In genomic region chr11:117232911-117233409, GRCh38 we compare ENCODE assay signal across 8 cellular contexts. TPM values are rescaled to one million over a fixed set of nuclear protein-coding genes. Genes with fewer than 3 reads are reported as not detected.
DNase-seq lines count a peak whose midpoint lies in the region; ATAC-seq, FAIRE-seq and TF ChIP-seq lines count a peak whose summit lies in the region.

No MANE protein-coding gene starts in this region.

- in situ Hi-C loops in GM12878 (cut with MboI) = no loop called here

- H3K27ac Mint-ChIP-seq in stimulated activated naive CD8-positive, alpha-beta T cell treated with anti-CD3 and anti-CD28 coated beads, Interleukin-15, Interleukin-2, amounts not matched to agents 100 ng/mL and 50 ng/mL, for 24 hours = peak overlapping the region; percentile 85

- POLR2A ChIA-PET in GM12878 (lab: Charles Lee) = interaction anchor here (3.6 kb wide), 1 partner anchor 53 kb away, joined by 51 read pairs; the partner anchor contains the start of gene SIDT2

- TF ChIP-seq CTCF in DOHH2 (IDR thresholded peaks at IDR 0.05; ENCODE audit: low read depth, low read length, poor library complexity, severe bottlenecking) = no peak
- no peak for TF ChIP-seq CTCF in GM12878 (IDR thresholded peaks at IDR 0.05 in 2 of 3, conservative IDR thresholded peaks at IDR 0.05 in 1 of 3; ENCODE audit: control insufficient read depth in 2 of 3, extremely low read depth in 1 of 3, insufficient read depth in 1 of 3, low read depth in 3 of 3, low read length in 3 of 3)
- TF ChIP-seq CTCF in keratinocyte (optimal IDR thresholded peaks at IDR 0.05 in 1 of 3, IDR thresholded peaks at IDR 0.05 in 1 of 3, conservative IDR thresholded peaks at IDR 0.05 in 1 of 3; ENCODE audit: extremely low read depth in 1 of 3, insufficient read depth in 2 of 3, low read length in 3 of 3) = no peak

- intact Hi-C loops in GM12878 (cut with micrococcal nuclease; ENCODE audit: unreplicated experiment) = loop anchor here (2.0 to 5.0 kb wide), 2 partner anchors 94 to 584 kb away; partner anchors contain the start of gene CEP164

- peaks cover 25% of the 10 kb centered on the region for H3K36me3 Mint-ChIP-seq in stimulated activated naive CD8-positive, alpha-beta T cell treated with anti-CD3 and anti-CD28 coated beads, Interleukin-15, Interleukin-2, amounts not matched to agents 100 ng/mL and 50 ng/mL, for 24 hours (ENCODE audit: low read depth)

- 7% methylated on average over 22 of the region's 27 CpGs for WGBS in GM12878 (ENCODE audit: insufficient coverage, insufficient replicate concordance, low lambda C conversion rate, missing lambda C conversion rate)

- dilution Hi-C loops in keratinocyte (cut with MboI; ENCODE audit: extremely low pct_ligation_motif_present, low sequenced_read_pairs) = no loop called here

- H3K4me3 ChIP-seq in DOHH2 (ENCODE audit: low read length) (peak overlapping the region; percentile 95), GM12878 (peak overlapping the region; percentile 89), keratinocyte (ENCODE audit: control insufficient read depth in 2 of 3, extremely low read depth in 1 of 3, insufficient read depth in 2 of 3, low read depth in 1 of 3, low read length in 3 of 3) (peak overlapping the region; percentile 86 to 97 (median 92))

- peak overlapping the region; percentile 69 for H2AFZ ChIP-seq in GM12878 (ENCODE audit: control insufficient read depth, low read depth, low read length)
- H2AFZ ChIP-seq in keratinocyte (ENCODE audit: control insufficient read depth, low read length) = peak overlapping the region; percentile 72

- CTCF ChIA-PET in GM12878 (lab: Yijun Ruan, JAX) = interaction anchor here (0.6 to 17.3 kb wide), 4 partner anchors 12 to 380 kb away, joined by 3 to 422 read pairs (median 6); partner anchors contain the start of gene SIDT2

- no peak for TF ChIP-seq EP300 in GM12878 (IDR thresholded peaks at IDR 0.05; ENCODE audit: borderline replicate concordance in 1 of 2, control insufficient read depth in 1 of 2, low read depth in 2 of 2, low read length in 2 of 2)

- SMC1A ChIA-PET in GM12878 (lab: Charles Lee; ENCODE audit: uncharacterized antibody, unreplicated experiment) = interaction anchor here (12.2 kb wide), 1 partner anchor 52 kb away, joined by 187 read pairs; the partner anchor contains the start of gene SIDT2

- no peak overlapping the region for H3K27ac ChIP-seq in DOHH2 (ENCODE audit: low read depth, low read length)
- peak overlapping the region; percentile 95 for H3K27ac ChIP-seq in KOPT-K1 (ENCODE audit: low read depth, low read length, poor library complexity, severe bottlenecking)
- H3K27ac ChIP-seq in GM12878 (ENCODE audit: control insufficient read depth, insufficient read depth) = peak overlapping the region; percentile 64
- peak overlapping the region; percentile 61 for H3K27ac ChIP-seq in keratinocyte (ENCODE audit: control insufficient read depth, insufficient read depth, low read length)

- DNase-seq in GM12878 (ENCODE audit: low read depth, low spot score) = no peak
- DNase-seq in keratinocyte (ENCODE audit: low read depth, low spot score) = no peak
- DNase-seq in pons (ENCODE audit: low spot score) = no peak

- H3F3A ChIP-seq in DOHH2 (ENCODE audit: control insufficient read depth, insufficient read depth) = peaks cover 5% of the 10 kb centered on the region; the same call in 1 of the 2 replicates

- H3K27me3 Mint-ChIP-seq in stimulated activated naive CD8-positive, alpha-beta T cell treated with anti-CD3 and anti-CD28 coated beads, Interleukin-15, Interleukin-2, amounts not matched to agents 100 ng/mL and 50 ng/mL, for 24 hours = no peaks in the 10 kb centered on the region

- no peak for TF ChIP-seq RAD21 in GM12878 (IDR thresholded peaks at IDR 0.05; ENCODE audit: insufficient read depth, low read depth, low read length)

- H3K9me3 Mint-ChIP-seq in stimulated activated naive CD8-positive, alpha-beta T cell treated with anti-CD3 and anti-CD28 coated beads, Interleukin-15, Interleukin-2, amounts not matched to agents 100 ng/mL and 50 ng/mL, for 24 hours = no peaks in the 10 kb centered on the region

- peak overlapping the region; percentile 86 for H3K4me3 Mint-ChIP-seq in stimulated activated naive CD8-positive, alpha-beta T cell treated with anti-CD3 and anti-CD28 coated beads, Interleukin-15, Interleukin-2, amounts not matched to agents 100 ng/mL and 50 ng/mL, for 24 hours

- ATAC-seq in GM12878 (peak; percentile 27), GM21390 (IDR thresholded peaks at IDR 0.05; ENCODE audit: unreplicated experiment) (no peak), HG02970 (IDR thresholded peaks at IDR 0.05; ENCODE audit: low FRiP score, unreplicated experiment) (no peak)

- no peaks in the 10 kb centered on the region for H3K9me2 ChIP-seq in DOHH2 (replicated peaks; ENCODE audit: control insufficient read depth, low read length)

- H4K20me1 ChIP-seq in DOHH2 (ENCODE audit: control insufficient read depth, insufficient read depth, low read depth, low read length) = no peaks in the 10 kb centered on the region
- no peaks in the 10 kb centered on the region for H4K20me1 ChIP-seq in GM12878 (ENCODE audit: control insufficient read depth, insufficient read depth)
- no peaks in the 10 kb centered on the region for H4K20me1 ChIP-seq in keratinocyte (ENCODE audit: control insufficient read depth, extremely low read depth, insufficient read depth, low read length)

- FAIRE-seq in GM12878 (lab: Jason Lieb, UNC) = no peak
- no peak for FAIRE-seq in keratinocyte (lab: Jason Lieb, UNC)

- H3K9me1 ChIP-seq in keratinocyte (ENCODE audit: control insufficient read depth, extremely low read depth, insufficient read depth, low read length) = no peaks in the 10 kb centered on the region

- H3K4me1 ChIP-seq in DOHH2 (ENCODE audit: control insufficient read depth, low read length) (peaks cover 28% of the 10 kb centered on the region), GM12878 (ENCODE audit: control insufficient read depth, insufficient read depth, low read length) (peaks cover 9% of the 10 kb centered on the region), keratinocyte (ENCODE audit: control insufficient read depth, extremely low read depth, insufficient read depth, low read length) (peaks cover 20% of the 10 kb centered on the region)

- no TSS peak for BruUV-seq in GM12878 (replicated peaks; lab: Mats Ljungman, UMichigan)

- peak overlapping the region; percentile 70 for H3K4me2 ChIP-seq in DOHH2 (ENCODE audit: low read length)
- H3K4me2 ChIP-seq in GM12878 (ENCODE audit: control insufficient read depth, insufficient read depth) = peak overlapping the region; percentile 92
- peak overlapping the region; percentile 96 for H3K4me2 ChIP-seq in keratinocyte (ENCODE audit: control insufficient read depth, extremely low read depth, insufficient read depth, low read depth, low read length)

- H3K79me2 ChIP-seq in DOHH2 (ENCODE audit: control insufficient read depth, low read length) = peaks cover 38% of the 10 kb centered on the region
- H3K79me2 ChIP-seq in GM12878 (ENCODE audit: control insufficient read depth, insufficient read depth, low read length) = peaks cover 46% of the 10 kb centered on the region
- peaks cover 43% of the 10 kb centered on the region for H3K79me2 ChIP-seq in keratinocyte (ENCODE audit: control insufficient read depth, insufficient read depth, low read length)

- H3K9ac ChIP-seq in GM12878 (ENCODE audit: control insufficient read depth, insufficient read depth, low read length) = peak overlapping the region; percentile 82
- peak overlapping the region; percentile 82 for H3K9ac ChIP-seq in keratinocyte (ENCODE audit: control insufficient read depth, extremely low read depth, insufficient read depth, low read length)

- H3K9me3 ChIP-seq in DOHH2 (ENCODE audit: control insufficient read depth, insufficient read depth, low read length) = no peaks in the 10 kb centered on the region
- no peaks in the 10 kb centered on the region for H3K9me3 ChIP-seq in KOPT-K1 (ENCODE audit: insufficient read depth, low read length, poor library complexity, severe bottlenecking)
- no peaks in the 10 kb centered on the region for H3K9me3 ChIP-seq in GM12878 (replicated peaks; ENCODE audit: control insufficient read depth, insufficient read depth, low read length)
- no peaks in the 10 kb centered on the region for H3K9me3 ChIP-seq in keratinocyte (ENCODE audit: control insufficient read depth, low read depth, low read length)

- RAD21 ChIA-PET in GM12878 (lab: Charles Lee; ENCODE audit: unreplicated experiment) = interaction anchor here (9.9 kb wide), 1 partner anchor 52 kb away, joined by 159 read pairs; the partner anchor contains the start of gene SIDT2

- no peak for TF ChIP-seq POLR2A in GM12878 (IDR thresholded peaks at IDR 0.05; ENCODE audit: low read depth, low read length)

- H3K36me3 ChIP-seq in DOHH2 (ENCODE audit: control insufficient read depth, low read length) (peaks cover 24% of the 10 kb centered on the region), KOPT-K1 (ENCODE audit: insufficient read depth, low read length) (peaks cover 27% of the 10 kb centered on the region), GM12878 (ENCODE audit: control insufficient read depth in 2 of 2, insufficient read depth in 2 of 2, low read length in 1 of 2) (peaks cover 6 to 8% of the 10 kb centered on the region in 2 experiments; a peak in 3 of 4 replicates), keratinocyte (ENCODE audit: control insufficient read depth in 2 of 2, extremely low read depth in 1 of 2, insufficient read depth in 2 of 2, low read length in 2 of 2) (peaks cover 13 to 18% of the 10 kb centered on the region in 2 experiments)

- peaks cover 44% of the 10 kb centered on the region for H3K4me1 Mint-ChIP-seq in stimulated activated naive CD8-positive, alpha-beta T cell treated with anti-CD3 and anti-CD28 coated beads, Interleukin-15, Interleukin-2, amounts not matched to agents 100 ng/mL and 50 ng/mL, for 24 hours (ENCODE audit: low read depth)

- H3K27me3 ChIP-seq in DOHH2 (ENCODE audit: control insufficient read depth, low read length) (no peaks in the 10 kb centered on the region), GM12878 (replicated peaks in 1 of 2; ENCODE audit: control insufficient read depth in 2 of 2, insufficient read depth in 2 of 2, low read length in 1 of 2) (no peaks in the 10 kb centered on the region), keratinocyte (ENCODE audit: control insufficient read depth, extremely low read depth, insufficient read depth, low read length) (no peaks in the 10 kb centered on the region)

RNA-seq across cellular contexts. Expression of gene RNF214, which starts 0.5 kb away (rescaled TPM):
- 37.6 and 40.7 TPM in 2 replicates for total RNA-seq in GM12878 (2013; cell fraction: nucleolus; rRNA removed)
- total RNA-seq in GM12878 (2014; rRNA removed) (6.0 and 7.0 TPM in 2 replicates), GM12878 (2014; rRNA removed; fragmentation: Illumina TruSeq; extraction: Trizol) (8.2 and 8.3 TPM in 2 replicates), GM12878 (2021) (15.2 and 16.8 TPM in 2 replicates)
- polyA plus RNA-seq in GM12878 (2011; ENCODE audit: low read depth) = 7.2 TPM
- polyA plus RNA-seq in GM12878 (2011; rRNA removed) (10.0 and 12.7 TPM in 2 replicates), GM12878 (2014; fragmentation: Illumina TruSeq; extraction: Trizol) (13.8 and 19.9 TPM in 2 replicates), GM12878 (2014; fragmentation: Nextera tagmentation; extraction: Ambion mirVana) (1 to 10 TPM; 4.8 to 6.2 TPM), GM12878 (2014; rRNA removed) (8.2 and 11.4 TPM in 2 replicates), GM12878 (2016; fragmentation: Nextera tagmentation; extraction: Ambion mirVana) (10 to 100 TPM; 12.8 to 15.3 TPM), keratinocyte (8.1 to 11.8 TPM (median 11.3 TPM) in 3 replicates)
- polyA plus RNA-seq in GM12878 (2011; cell fraction: cytosol; rRNA removed) = 10.7 and 12.7 TPM in 2 replicates
- polyA plus RNA-seq in GM12878 (2011; cell fraction: nucleus; rRNA removed) = 41.4 and 45.4 TPM in 2 replicates
- 6.9 and 11.4 TPM in 2 replicates for polyA plus RNA-seq in GM12878 (2012)
- 21.2 and 28.2 TPM in 2 replicates for polyA minus RNA-seq in GM12878 (2011; rRNA and poly(A)+ RNA removed)
- polyA minus RNA-seq in GM12878 (2011; cell fraction: cytosol; rRNA and poly(A)+ RNA removed) = 6.9 and 7.5 TPM in 2 replicates
- polyA minus RNA-seq in GM12878 (2011; cell fraction: nucleus; rRNA and poly(A)+ RNA removed) = 14.5 and 22.1 TPM in 2 replicates
- polyA plus RNA-seq in keratinocyte (2011; ENCODE audit: low read depth) = 25.3 TPM
- polyA plus RNA-seq in keratinocyte (2011; cell fraction: cytosol; rRNA removed) = 10.0 and 10.2 TPM in 2 replicates
- 16.0 and 16.9 TPM in 2 replicates for polyA plus RNA-seq in keratinocyte (2011; cell fraction: nucleus; rRNA removed)
- polyA plus RNA-seq in keratinocyte (2012; ENCODE audit: low replicate concordance) = 8.7 and 8.8 TPM in 2 replicates
- 19.0 to 33.1 TPM (median 21.6 TPM) in 3 replicates for polyA minus RNA-seq in keratinocyte
- polyA minus RNA-seq in keratinocyte (2011; cell fraction: cytosol; rRNA and poly(A)+ RNA removed) = 9.0 TPM
- 11.7 and 14.7 TPM in 2 replicates for polyA minus RNA-seq in keratinocyte (2011; cell fraction: nucleus; rRNA and poly(A)+ RNA removed)

RNA-seq across cellular contexts. Expression of gene PCSK7, which starts 1.1 kb away (rescaled TPM):
- total RNA-seq in GM12878 (2013; cell fraction: nucleolus; rRNA removed) = 171 and 196 TPM in 2 replicates
- total RNA-seq in GM12878 (2014; rRNA removed) (55.7 and 59.3 TPM in 2 replicates), GM12878 (2014; rRNA removed; fragmentation: Illumina TruSeq; extraction: Trizol) (38.3 and 42.5 TPM in 2 replicates), GM12878 (2021) (69.8 and 81.5 TPM in 2 replicates)
- polyA plus RNA-seq in GM12878 (2011; ENCODE audit: low read depth) = 17.2 TPM
- polyA plus RNA-seq in GM12878 (2011; rRNA removed) (29.5 and 45.9 TPM in 2 replicates), GM12878 (2014; fragmentation: Illumina TruSeq; extraction: Trizol) (42.5 and 61.2 TPM in 2 replicates), GM12878 (2014; fragmentation: Nextera tagmentation; extraction: Ambion mirVana) (1 to 10 TPM; 5.5 to 5.7 TPM), GM12878 (2014; rRNA removed) (68.0 and 73.0 TPM in 2 replicates), GM12878 (2016; fragmentation: Nextera tagmentation; extraction: Ambion mirVana) (10 to 100 TPM; 51.4 to 51.8 TPM), keratinocyte (32.9 to 48.6 TPM (median 35.4 TPM) in 3 replicates)
- polyA plus RNA-seq in GM12878 (2011; cell fraction: cytosol; rRNA removed) = 46.3 and 62.0 TPM in 2 replicates
- polyA plus RNA-seq in GM12878 (2011; cell fraction: nucleus; rRNA removed) = 237 and 245 TPM in 2 replicates
- polyA plus RNA-seq in GM12878 (2012) = 29.4 and 40.0 TPM in 2 replicates
- 40.2 and 61.4 TPM in 2 replicates for polyA minus RNA-seq in GM12878 (2011; rRNA and poly(A)+ RNA removed)
- 11.6 and 20.1 TPM in 2 replicates for polyA minus RNA-seq in GM12878 (2011; cell fraction: cytosol; rRNA and poly(A)+ RNA removed)
- polyA minus RNA-seq in GM12878 (2011; cell fraction: nucleus; rRNA and poly(A)+ RNA removed) = 34.6 and 60.9 TPM in 2 replicates
- 15.4 TPM for polyA plus RNA-seq in keratinocyte (2011; ENCODE audit: low read depth)
- 21.9 and 32.8 TPM in 2 replicates for polyA plus RNA-seq in keratinocyte (2011; cell fraction: cytosol; rRNA removed)
- polyA plus RNA-seq in keratinocyte (2011; cell fraction: nucleus; rRNA removed) = 113 and 135 TPM in 2 replicates
- 23.6 and 36.6 TPM in 2 replicates for polyA plus RNA-seq in keratinocyte (2012; ENCODE audit: low replicate concordance)
- 54.1 to 67.0 TPM (median 58.0 TPM) in 3 replicates for polyA minus RNA-seq in keratinocyte
- polyA minus RNA-seq in keratinocyte (2011; cell fraction: cytosol; rRNA and poly(A)+ RNA removed) = 55.1 TPM
- 59.5 and 89.2 TPM in 2 replicates for polyA minus RNA-seq in keratinocyte (2011; cell fraction: nucleus; rRNA and poly(A)+ RNA removed)

RNA-seq across cellular contexts. Expression of gene TAGLN, which starts 33.8 kb away (rescaled TPM):
- 17.4 and 21.3 TPM in 2 replicates for total RNA-seq in GM12878 (2013; cell fraction: nucleolus; rRNA removed)
- total RNA-seq in GM12878 (2014; rRNA removed) (1.9 and 2.0 TPM in 2 replicates), GM12878 (2014; rRNA removed; fragmentation: Illumina TruSeq; extraction: Trizol) (1.5 and 1.6 TPM in 2 replicates), GM12878 (2021) (3.9 and 4.6 TPM in 2 replicates)
- 2.9 TPM for polyA plus RNA-seq in GM12878 (2011; ENCODE audit: low read depth)
- polyA plus RNA-seq in GM12878 (2011; rRNA removed) (3.5 and 3.9 TPM in 2 replicates), GM12878 (2014; fragmentation: Illumina TruSeq; extraction: Trizol) (1.9 and 4.8 TPM in 2 replicates), GM12878 (2014; fragmentation: Nextera tagmentation; extraction: Ambion mirVana) (1 to 10 TPM in 1 of 2 experiments, under 1 TPM in 1; 0.26 to 1.0 TPM), GM12878 (2014; rRNA removed) (3.6 and 4.0 TPM in 2 replicates), GM12878 (2016; fragmentation: Nextera tagmentation; extraction: Ambion mirVana) (1 to 10 TPM in 1 of 2 experiments, under 1 TPM in 1; 0.68 to 1.2 TPM), keratinocyte (20.5 to 85.4 TPM (median 26.6 TPM) in 3 replicates)
- 1.2 and 1.9 TPM in 2 replicates for polyA plus RNA-seq in GM12878 (2011; cell fraction: cytosol; rRNA removed)
- 36.5 and 46.4 TPM in 2 replicates for polyA plus RNA-seq in GM12878 (2011; cell fraction: nucleus; rRNA removed)
- 4.4 and 6.2 TPM in 2 replicates for polyA plus RNA-seq in GM12878 (2012)
- polyA minus RNA-seq in GM12878 (2011; rRNA and poly(A)+ RNA removed) = 1.3 and 1.5 TPM in 2 replicates
- polyA minus RNA-seq in GM12878 (2011; cell fraction: cytosol; rRNA and poly(A)+ RNA removed) = 1.3 TPM in 1 of 2 replicates, not detected in the other
- polyA minus RNA-seq in GM12878 (2011; cell fraction: nucleus; rRNA and poly(A)+ RNA removed) = 3.6 and 4.8 TPM in 2 replicates
- polyA plus RNA-seq in keratinocyte (2011; ENCODE audit: low read depth) = 72.5 TPM
- 56.0 and 112 TPM in 2 replicates for polyA plus RNA-seq in keratinocyte (2011; cell fraction: cytosol; rRNA removed)
- 50.5 and 81.3 TPM in 2 replicates for polyA plus RNA-seq in keratinocyte (2011; cell fraction: nucleus; rRNA removed)
- 14.5 and 64.7 TPM in 2 replicates for polyA plus RNA-seq in keratinocyte (2012; ENCODE audit: low replicate concordance)
- polyA minus RNA-seq in keratinocyte = 4.3 to 37.9 TPM (median 8.0 TPM) in 3 replicates
- polyA minus RNA-seq in keratinocyte (2011; cell fraction: cytosol; rRNA and poly(A)+ RNA removed) = 25.7 TPM
- polyA minus RNA-seq in keratinocyte (2011; cell fraction: nucleus; rRNA and poly(A)+ RNA removed) = 18.9 and 34.0 TPM in 2 replicates

RNA-seq across cellular contexts. Expression of gene SIDT2, which starts 54.4 kb away (rescaled TPM):
- total RNA-seq in GM12878 (2013; cell fraction: nucleolus; rRNA removed) = 135 and 149 TPM in 2 replicates
- total RNA-seq in GM12878 (2014; rRNA removed) = 9.1 and 11.6 TPM in 2 replicates
- 8.4 and 9.0 TPM in 2 replicates for total RNA-seq in GM12878 (2014; rRNA removed; fragmentation: Illumina TruSeq; extraction: Trizol)
- total RNA-seq in GM12878 (2021) = 20.7 and 23.9 TPM in 2 replicates
- 13.0 TPM for polyA plus RNA-seq in GM12878 (2011; ENCODE audit: low read depth)
- polyA plus RNA-seq in GM12878 (2011; rRNA removed) = 9.5 and 20.7 TPM in 2 replicates
- polyA plus RNA-seq in GM12878 (2011; cell fraction: cytosol; rRNA removed) = 17.4 and 19.1 TPM in 2 replicates
- polyA plus RNA-seq in GM12878 (2011; cell fraction: nucleus; rRNA removed) = 132 and 186 TPM in 2 replicates
- polyA plus RNA-seq in GM12878 (2012) = 23.5 and 23.6 TPM in 2 replicates
- polyA plus RNA-seq in GM12878 (2014; fragmentation: Illumina TruSeq; extraction: Trizol) = 12.7 and 16.3 TPM in 2 replicates
- polyA plus RNA-seq in GM12878 (2014; fragmentation: Nextera tagmentation; extraction: Ambion mirVana) = 1 to 10 TPM; 4.9 to 5.7 TPM
- 16.5 and 19.3 TPM in 2 replicates for polyA plus RNA-seq in GM12878 (2014; rRNA removed)
- 1 to 10 TPM; 5.4 to 6.8 TPM for polyA plus RNA-seq in GM12878 (2016; fragmentation: Nextera tagmentation; extraction: Ambion mirVana)
- 30.9 and 35.5 TPM in 2 replicates for polyA minus RNA-seq in GM12878 (2011; rRNA and poly(A)+ RNA removed)
- polyA minus RNA-seq in GM12878 (2011; cell fraction: cytosol; rRNA and poly(A)+ RNA removed) = 8.3 and 11.5 TPM in 2 replicates
- 54.3 and 61.1 TPM in 2 replicates for polyA minus RNA-seq in GM12878 (2011; cell fraction: nucleus; rRNA and poly(A)+ RNA removed)
- polyA plus RNA-seq in keratinocyte = 9.8 to 14.3 TPM (median 12.6 TPM) in 3 replicates
- polyA plus RNA-seq in keratinocyte (2011; ENCODE audit: low read depth) = 24.4 TPM
- 11.1 and 11.9 TPM in 2 replicates for polyA plus RNA-seq in keratinocyte (2011; cell fraction: cytosol; rRNA removed)
- 53.7 and 63.4 TPM in 2 replicates for polyA plus RNA-seq in keratinocyte (2011; cell fraction: nucleus; rRNA removed)
- 11.4 and 17.9 TPM in 2 replicates for polyA plus RNA-seq in keratinocyte (2012; ENCODE audit: low replicate concordance)
- polyA minus RNA-seq in keratinocyte = 34.9 to 72.0 TPM (median 34.9 TPM) in 3 replicates
- polyA minus RNA-seq in keratinocyte (2011; cell fraction: cytosol; rRNA and poly(A)+ RNA removed) = 13.2 TPM
- polyA minus RNA-seq in keratinocyte (2011; cell fraction: nucleus; rRNA and poly(A)+ RNA removed) = 39.6 and 59.0 TPM in 2 replicates

RNA-seq across cellular contexts. Expression of gene BACE1-AS, which starts 58.2 kb away (rescaled TPM):
- total RNA-seq in GM12878 (2013; cell fraction: nucleolus; rRNA removed) = 16.5 and 17.6 TPM in 2 replicates
- total RNA-seq in GM12878 (2014; rRNA removed) = 2.6 and 3.1 TPM in 2 replicates
- 3.0 and 3.3 TPM in 2 replicates for total RNA-seq in GM12878 (2014; rRNA removed; fragmentation: Illumina TruSeq; extraction: Trizol)
- 3.7 and 4.7 TPM in 2 replicates for total RNA-seq in GM12878 (2021)
- polyA plus RNA-seq in GM12878 (2011; ENCODE audit: low read depth) = 1.3 TPM
- 2.5 and 4.1 TPM in 2 replicates for polyA plus RNA-seq in GM12878 (2011; rRNA removed)
- polyA plus RNA-seq in GM12878 (2011; cell fraction: cytosol; rRNA removed) = 3.5 and 4.6 TPM in 2 replicates
- polyA plus RNA-seq in GM12878 (2011; cell fraction: nucleus; rRNA removed) = 10.9 and 12.8 TPM in 2 replicates
- 2.1 and 3.8 TPM in 2 replicates for polyA plus RNA-seq in GM12878 (2012)
- 3.6 and 7.0 TPM in 2 replicates for polyA plus RNA-seq in GM12878 (2014; fragmentation: Illumina TruSeq; extraction: Trizol)
- polyA plus RNA-seq in GM12878 (2014; fragmentation: Nextera tagmentation; extraction: Ambion mirVana) = 1 to 10 TPM; 2.0 to 5.8 TPM
- polyA plus RNA-seq in GM12878 (2014; rRNA removed) = 1.9 and 2.6 TPM in 2 replicates
- polyA plus RNA-seq in GM12878 (2016; fragmentation: Nextera tagmentation; extraction: Ambion mirVana) = 1 to 10 TPM; 6.7 TPM
- 5.2 and 8.1 TPM in 2 replicates for polyA minus RNA-seq in GM12878 (2011; rRNA and poly(A)+ RNA removed)
- polyA minus RNA-seq in GM12878 (2011; cell fraction: cytosol; rRNA and poly(A)+ RNA removed) = 1.9 and 3.8 TPM in 2 replicates
- polyA minus RNA-seq in GM12878 (2011; cell fraction: nucleus; rRNA and poly(A)+ RNA removed) = 3.9 and 6.8 TPM in 2 replicates
- polyA plus RNA-seq in keratinocyte = 2.2 to 3.6 TPM (median 2.3 TPM) in 3 replicates
- polyA plus RNA-seq in keratinocyte (2011; ENCODE audit: low read depth) = 0.50 TPM
- polyA plus RNA-seq in keratinocyte (2011; cell fraction: cytosol; rRNA removed) = 2.2 and 3.3 TPM in 2 replicates
- 9.0 and 10.7 TPM in 2 replicates for polyA plus RNA-seq in keratinocyte (2011; cell fraction: nucleus; rRNA removed)
- 1.6 and 3.8 TPM in 2 replicates for polyA plus RNA-seq in keratinocyte (2012; ENCODE audit: low replicate concordance)
- polyA minus RNA-seq in keratinocyte = 5.3 to 7.6 TPM (median 7.5 TPM) in 3 replicates
- 1.7 TPM for polyA minus RNA-seq in keratinocyte (2011; cell fraction: cytosol; rRNA and poly(A)+ RNA removed)
- polyA minus RNA-seq in keratinocyte (2011; cell fraction: nucleus; rRNA and poly(A)+ RNA removed) = 3.1 and 6.8 TPM in 2 replicates
